ENCODE assay signal across 1 cellular context in genomic region chr12:32025906-32026305, GRCh38.
TF ChIP-seq lines count a peak whose summit lies in the region.

No MANE protein-coding gene starts in this region.

TF ChIP-seq in GM12878, 131 proteins besides CTCF, POLR2A, EP300 and RAD21 (continued from another document and continues in another):
- TF ChIP-seq ZBTB40 (IDR thresholded peaks at IDR 0.05; ENCODE audit: borderline replicate concordance) = no peak
- TF ChIP-seq NR2C2 (IDR thresholded peaks at IDR 0.05; ENCODE audit: borderline replicate concordance, control insufficient read depth, insufficient read length, low read depth) = no peak
- TF ChIP-seq MAX (IDR thresholded peaks at IDR 0.05; ENCODE audit: low read depth, low read length) = no peak
- TF ChIP-seq BRCA1 (IDR thresholded peaks at IDR 0.05; ENCODE audit: low read depth, low read length) = no peak
- TF ChIP-seq ZNF687 (IDR thresholded peaks at IDR 0.05) = peak; percentile 32; the same call in 1 of the 2 replicates
- TF ChIP-seq NBN (IDR thresholded peaks at IDR 0.05) = no peak
- no peak for TF ChIP-seq ASH2L (IDR thresholded peaks at IDR 0.05; ENCODE audit: borderline replicate concordance, low read depth)
- no peak for TF ChIP-seq RFX5 (IDR thresholded peaks at IDR 0.05; ENCODE audit: low read depth, low read length)
- TF ChIP-seq ZNF384 (IDR thresholded peaks at IDR 0.05; ENCODE audit: borderline replicate concordance, low read depth, low read length) = no peak
- no peak for TF ChIP-seq SIX5 (IDR thresholded peaks at IDR 0.05; ENCODE audit: low read depth, low read length, severe bottlenecking)
- no peak for TF ChIP-seq ZNF274 (IDR thresholded peaks at IDR 0.05; ENCODE audit: insufficient read depth, insufficient read length)
- TF ChIP-seq TAF1 (IDR thresholded peaks at IDR 0.05; ENCODE audit: borderline replicate concordance, low read depth, low read length) = no peak
- no peak for TF ChIP-seq SRF (IDR thresholded peaks at IDR 0.05; ENCODE audit: low read depth in 2 of 2, low read length in 2 of 2)
- no peak for TF ChIP-seq WRNIP1 (IDR thresholded peaks at IDR 0.05; ENCODE audit: borderline replicate concordance, low read depth, low read length)
- no peak for TF ChIP-seq CHD2 (IDR thresholded peaks at IDR 0.05; ENCODE audit: borderline replicate concordance, low read depth, low read length)
- TF ChIP-seq E2F8 (IDR thresholded peaks at IDR 0.05; ENCODE audit: low read depth, partially characterized antibody) = no peak
- 0 out of 2 replicates have a peak, but pooled peaks have one; percentile 33 for TF ChIP-seq PAX5 (IDR thresholded peaks at IDR 0.05; ENCODE audit: borderline replicate concordance, low read depth, low read length)
- no peak for TF ChIP-seq PBX3 (IDR thresholded peaks at IDR 0.05; ENCODE audit: insufficient replicate concordance, low read depth, low read length)
- no peak for TF ChIP-seq ZNF207 (IDR thresholded peaks at IDR 0.05; ENCODE audit: borderline replicate concordance)
- TF ChIP-seq ESRRA (IDR thresholded peaks at IDR 0.05; ENCODE audit: low read length) = no peak
- no peak for TF ChIP-seq NFXL1 (IDR thresholded peaks at IDR 0.05; ENCODE audit: borderline replicate concordance)
- TF ChIP-seq ZSCAN29 (IDR thresholded peaks at IDR 0.05) = no peak
- no peak for TF ChIP-seq ZZZ3 (IDR thresholded peaks at IDR 0.05; ENCODE audit: control insufficient read depth, insufficient read length, low read depth)
- TF ChIP-seq IKZF2 (IDR thresholded peaks at IDR 0.05) = peak; percentile 23 to 24; a peak in 2 of 4 replicates
- TF ChIP-seq KAT2A (conservative IDR thresholded peaks at IDR 0.05; ENCODE audit: control insufficient read depth, low read depth, low read length) = no peak
- no peak for TF ChIP-seq NRF1 (conservative IDR thresholded peaks at IDR 0.05; ENCODE audit: low read depth, low read length)
- TF ChIP-seq MTA2 (IDR thresholded peaks at IDR 0.05; ENCODE audit: low read depth) = peak; percentile 72; the same call in 1 of the 2 replicates
- TF ChIP-seq ATF7 (IDR thresholded peaks at IDR 0.05; ENCODE audit: low read depth) = peak; percentile 59
- no peak for TF ChIP-seq YBX1 (IDR thresholded peaks at IDR 0.05)
- no peak for TF ChIP-seq NFYA (IDR thresholded peaks at IDR 0.05; ENCODE audit: borderline replicate concordance, low read depth, low read length)
- TF ChIP-seq HDGF (IDR thresholded peaks at IDR 0.05) = no peak
- no peak for TF ChIP-seq JUND (IDR thresholded peaks at IDR 0.05; ENCODE audit: low read depth, low read length)
- no peak for TF ChIP-seq E2F4 (IDR thresholded peaks at IDR 0.05; ENCODE audit: low read depth, low read length)
- TF ChIP-seq SMARCA5 (IDR thresholded peaks at IDR 0.05) = no peak
- no peak for TF ChIP-seq RELA (IDR thresholded peaks at IDR 0.05; ENCODE audit: borderline replicate concordance, partially characterized antibody)
- TF ChIP-seq STAT1 (conservative IDR thresholded peaks at IDR 0.05) = no peak
- TF ChIP-seq RUNX3 (IDR thresholded peaks at IDR 0.05; ENCODE audit: low read length) = peak; percentile 66
- TF ChIP-seq PRDM15 (CRISPR knock-in tag; IDR thresholded peaks at IDR 0.05) = no peak
- TF ChIP-seq CREM (IDR thresholded peaks at IDR 0.05; ENCODE audit: low read depth) = 0 out of 2 replicates have a peak, but pooled peaks have one; percentile 8
- no peak for TF ChIP-seq RAD51 (IDR thresholded peaks at IDR 0.05)
- no peak for TF ChIP-seq BCLAF1 (IDR thresholded peaks at IDR 0.05)
- no peak for TF ChIP-seq MEF2A (IDR thresholded peaks at IDR 0.05; ENCODE audit: insufficient read depth, low read depth, low read length)
- TF ChIP-seq CBFB (IDR thresholded peaks at IDR 0.05; ENCODE audit: low read depth) = no peak
- TF ChIP-seq TCF12 (IDR thresholded peaks at IDR 0.05; ENCODE audit: low read depth, low read length) = peak; percentile 75; the same call in 1 of the 2 replicates
- no peak for TF ChIP-seq POLR2AphosphoS5 (IDR thresholded peaks at IDR 0.05; ENCODE audit: low read length)
- TF ChIP-seq GABPA (IDR thresholded peaks at IDR 0.05; ENCODE audit: low read depth) = no peak
- TF ChIP-seq HDAC2 (IDR thresholded peaks at IDR 0.05) = no peak
